15 cellular contexts compared by ENCODE assay signal in the genomic region with DNA sequence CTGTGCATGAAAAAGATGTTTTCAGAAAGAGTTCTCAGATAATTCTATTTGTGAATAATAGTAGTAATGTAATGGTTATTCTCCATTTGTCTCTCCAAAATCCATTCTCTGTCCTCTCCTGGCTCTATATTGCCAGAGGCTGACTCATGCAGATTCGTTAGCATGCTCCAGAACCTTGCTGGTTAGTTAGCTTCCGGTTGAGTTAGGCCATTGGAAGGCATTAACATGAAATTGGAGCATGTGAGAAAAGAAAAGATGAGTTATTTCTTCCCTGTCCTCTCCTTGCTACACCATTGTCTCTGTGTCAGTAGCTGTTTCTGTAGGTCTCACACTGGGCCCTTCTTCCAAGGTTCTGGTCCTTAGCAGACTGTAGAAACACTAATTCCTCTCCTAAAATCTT. TPM values are rescaled to one million over a fixed set of nuclear protein-coding genes. Genes with fewer than 3 reads are reported as not detected.
DNase-seq lines count a peak whose midpoint lies in the region; ATAC-seq and TF ChIP-seq lines count a peak whose summit lies in the region.
"Had no signal": no experiment of that assay in that cellular context is flagged by ENCODE, and none has a peak within 500 bp of the region (broad histone marks: within the 10 kb centered on the region; RNA-seq: fewer than 3 reads in every experiment).

No MANE protein-coding gene starts in this region.

- no peaks in the 10 kb centered on the region for H3K79me2 ChIP-seq in osteoblast (ENCODE audit: insufficient read depth, low read length)

- peak overlapping the region; percentile 47 for H3K27ac ChIP-seq in osteoblast (ENCODE audit: low read depth, low read length)
- H3K27ac ChIP-seq: body of pancreas, SK-N-MC had no signal

- intact Hi-C loops in sciatic nerve (cut with DNase I) = no loop called here

- no peaks in the 10 kb centered on the region for H3K27me3 Mint-ChIP-seq in T-helper 1 cell treated with Interleukin-12 subunit alpha and Interleukin-12 subunit beta and Interleukin-4 antibody, amounts not matched to agents 30 μg/mL and 1 μg/mL, for 36 hours (ENCODE audit: low read depth)

- peak overlapping the region; percentile 2 for H2AFZ ChIP-seq in osteoblast (ENCODE audit: low read length)

- H3K9me3 Mint-ChIP-seq in T-helper 1 cell treated with Interleukin-12 subunit alpha and Interleukin-12 subunit beta and Interleukin-4 antibody, amounts not matched to agents 30 μg/mL and 1 μg/mL, for 36 hours = peaks cover 22% of the 10 kb centered on the region

- H3K27me3 ChIP-seq in osteoblast (ENCODE audit: insufficient read depth, low read length) = no peaks in the 10 kb centered on the region
- H3K27me3 ChIP-seq: spleen had no signal

- no peaks in the 10 kb centered on the region for H3K36me3 ChIP-seq in osteoblast (ENCODE audit: insufficient read depth, low read length)
- H3K36me3 ChIP-seq: spleen had no signal

- H3K4me1 ChIP-seq in osteoblast (ENCODE audit: insufficient read depth, low read length) = peaks cover 27% of the 10 kb centered on the region
- H3K4me1 ChIP-seq: body of pancreas had no signal

- peak overlapping the region; percentile 33 for H3K4me2 ChIP-seq in osteoblast (ENCODE audit: insufficient read depth, low read length)

- peak overlapping the region; percentile 98 for H3K27ac Mint-ChIP-seq in T-helper 1 cell treated with Interleukin-12 subunit alpha and Interleukin-12 subunit beta and Interleukin-4 antibody, amounts not matched to agents 30 μg/mL and 1 μg/mL, for 36 hours
- H3K27ac Mint-ChIP-seq: nephron progenitor cell had no signal

- H3K4me1 Mint-ChIP-seq in T-helper 1 cell treated with Interleukin-12 subunit alpha and Interleukin-12 subunit beta and Interleukin-4 antibody, amounts not matched to agents 30 μg/mL and 1 μg/mL, for 36 hours (ENCODE audit: low read depth) = peaks cover 58% of the 10 kb centered on the region
- H3K4me1 Mint-ChIP-seq: nephron progenitor cell had no signal

- DNase-seq in T-helper 1 cell (no peak), M059J (ENCODE audit: low read depth) (peak; percentile 65), astrocyte of the hippocampus (ENCODE audit: low read depth, low spot score) (peak; percentile 57), osteoblast (ENCODE audit: insufficient read length, low spot score, missing footprints) (no peak), sciatic nerve (ENCODE audit: low spot score) (no peak), GF-D8 (lab: John Stamatoyannopoulos, UW) (no peak)
- DNase-seq: ACHN, body of pancreas, erythroblast, NCI-H526, nephron progenitor cell, spleen had no signal

- H3K36me3 Mint-ChIP-seq in T-helper 1 cell treated with Interleukin-12 subunit alpha and Interleukin-12 subunit beta and Interleukin-4 antibody, amounts not matched to agents 30 μg/mL and 1 μg/mL, for 36 hours (ENCODE audit: low read depth) = peaks cover 24% of the 10 kb centered on the region

- TF ChIP-seq CTCF in osteoblast (IDR thresholded peaks at IDR 0.05; ENCODE audit: extremely low read depth, low read depth, low read length) = no peak

- H4K20me1 ChIP-seq in osteoblast (ENCODE audit: insufficient read depth, low read length) = no peaks in the 10 kb centered on the region

- H3K4me3 ChIP-seq in osteoblast (ENCODE audit: insufficient read depth, low read length) = no peak overlapping the region
- H3K4me3 ChIP-seq: body of pancreas, SK-N-MC, spleen had no signal

- ATAC-seq in sciatic nerve (no peak), HG02852 (IDR thresholded peaks at IDR 0.05; ENCODE audit: unreplicated experiment) (no peak)
- ATAC-seq: body of pancreas had no signal

- H3K4me3 Mint-ChIP-seq in T-helper 1 cell treated with Interleukin-12 subunit alpha and Interleukin-12 subunit beta and Interleukin-4 antibody, amounts not matched to agents 30 μg/mL and 1 μg/mL, for 36 hours = peak overlapping the region; percentile 66
- H3K4me3 Mint-ChIP-seq: nephron progenitor cell had no signal

- no peaks in the 10 kb centered on the region for H3K9me3 ChIP-seq in osteoblast (ENCODE audit: low read depth, low read length)

RNA-seq across cellular contexts. Expression of a gene that starts 23.5 kb away (rescaled TPM):
- total RNA-seq in M059J (2014; rRNA removed; shearing (Covaris generic)) = 5.5 and 10.6 TPM in 2 replicates
- total RNA-seq in osteoblast = 3.6 and 5.0 TPM in 2 replicates
- 8.0 TPM for total RNA-seq in sciatic nerve

Comparison
In these comparisons a context has a peak if more than half of its experiments do, and no peak if none do; other contexts are left out.
1. DNase-seq: peak in M059J (single experiment) and astrocyte of the hippocampus (single experiment); none in T-helper 1 cell (0 of 5), osteoblast (single experiment), sciatic nerve (single experiment) and GF-D8 (single experiment).